ENCODE assay signal across 8 cellular contexts in the genomic region with DNA sequence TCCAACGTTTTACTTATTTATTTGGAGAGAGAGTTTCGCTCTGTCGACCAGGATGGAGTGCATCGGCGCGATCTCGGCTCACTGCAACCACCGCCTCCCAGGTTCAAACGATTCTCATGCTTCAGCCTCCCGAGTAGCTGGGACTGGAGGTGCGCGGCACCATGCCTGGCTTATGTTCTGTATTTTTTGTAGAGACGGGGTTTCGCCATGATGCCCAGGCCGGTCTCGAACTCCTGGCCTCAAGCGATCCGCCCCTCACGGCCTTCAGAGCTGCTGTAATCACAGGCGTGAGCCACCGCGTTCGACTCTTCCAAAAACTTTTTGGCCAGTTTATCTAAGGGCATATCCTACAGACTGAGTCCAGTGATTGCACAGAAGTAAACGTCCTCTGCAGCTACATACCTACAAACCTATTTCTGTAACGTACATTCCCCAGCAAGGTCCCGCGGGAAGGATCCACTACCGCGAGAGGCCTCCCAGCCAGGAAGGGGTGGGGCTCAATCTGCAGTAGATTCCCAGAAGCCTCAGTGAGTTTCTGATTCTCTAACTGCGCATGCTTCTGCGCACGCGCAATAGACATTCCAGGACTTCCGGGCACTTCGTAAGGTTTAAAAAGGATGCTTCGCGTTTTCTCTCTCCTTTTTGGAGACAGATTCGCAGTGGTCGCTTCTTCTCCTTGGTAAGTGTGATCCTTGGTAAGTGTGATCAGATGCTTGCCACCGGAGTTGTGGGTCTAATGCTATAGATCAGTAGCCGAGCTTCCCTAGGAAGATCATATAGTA.
DNase-seq lines count a peak whose midpoint lies in the region; ATAC-seq lines count a peak whose summit lies in the region.

RCC1 (plus strand) TSS at position 638 of the 782 bp plus-strand sequence. CDS start 23,824 bp downstream, outside the sequence.

- peaks cover 56% of the 10 kb centered on the region for H3K36me3 Mint-ChIP-seq in central memory CD8-positive, alpha-beta T cell (ENCODE audit: insufficient read depth)

- peak within 1 kb of the TSS; percentile 93 for H3K27ac Mint-ChIP-seq in central memory CD8-positive, alpha-beta T cell (ENCODE audit: low read depth)

- peak; percentile 69 for ATAC-seq in GM19023 (IDR thresholded peaks at IDR 0.05; ENCODE audit: unreplicated experiment)
- ATAC-seq in HG03280 (IDR thresholded peaks at IDR 0.05; ENCODE audit: unreplicated experiment) = peak; percentile 83
- ATAC-seq in central memory CD8-positive, alpha-beta T cell (replicated peaks; ENCODE audit: extremely low read depth, poor library complexity, severe bottlenecking) = peak; percentile 90

- peak within 1 kb of the TSS; percentile 96 for H3K4me3 Mint-ChIP-seq in central memory CD8-positive, alpha-beta T cell

- peaks cover 36% of the 10 kb centered on the region for H3K4me1 Mint-ChIP-seq in central memory CD8-positive, alpha-beta T cell

- no peaks in the 10 kb centered on the region for H3K9me3 Mint-ChIP-seq in central memory CD8-positive, alpha-beta T cell

- H3K27me3 Mint-ChIP-seq in central memory CD8-positive, alpha-beta T cell = no peaks in the 10 kb centered on the region

- peak; percentile 96 for DNase-seq in AG08396 (ENCODE audit: low spot score)
- peak; percentile 99 for DNase-seq in NCI-H446 (lab: John Stamatoyannopoulos, UW)
- peak; percentile 94 for DNase-seq in activated CD4-positive, CD25-positive, alpha-beta regulatory T cell treated with anti-CD3 and anti-CD28 coated beads, Interleukin-2, amount 50 U/mL, for 16 hours (ENCODE audit: low read depth, low spot score)
- DNase-seq in central memory CD8-positive, alpha-beta T cell (ENCODE audit: low spot score in 2 of 2) = peak; percentile 87 to 95
- peak; percentile 99 for DNase-seq in islet precursor cell
- DNase-seq in stimulated activated CD4-positive, alpha-beta T cell treated with anti-CD3 and anti-CD28 coated beads, Interleukin-12 subunit alpha, Interleukin-12 subunit beta, amount 100 ng/mL, for 48 hours (ENCODE audit: low read depth in 2 of 3, low spot score in 1 of 3) = peak; percentile 90 to 96 (median 95)

Comparison
In these comparisons a context has a peak if more than half of its experiments do, and no peak if none do; other contexts are left out.
1. Peak in every context shown above with its lines: DNase-seq and ATAC-seq.